In the genomic region with DNA sequence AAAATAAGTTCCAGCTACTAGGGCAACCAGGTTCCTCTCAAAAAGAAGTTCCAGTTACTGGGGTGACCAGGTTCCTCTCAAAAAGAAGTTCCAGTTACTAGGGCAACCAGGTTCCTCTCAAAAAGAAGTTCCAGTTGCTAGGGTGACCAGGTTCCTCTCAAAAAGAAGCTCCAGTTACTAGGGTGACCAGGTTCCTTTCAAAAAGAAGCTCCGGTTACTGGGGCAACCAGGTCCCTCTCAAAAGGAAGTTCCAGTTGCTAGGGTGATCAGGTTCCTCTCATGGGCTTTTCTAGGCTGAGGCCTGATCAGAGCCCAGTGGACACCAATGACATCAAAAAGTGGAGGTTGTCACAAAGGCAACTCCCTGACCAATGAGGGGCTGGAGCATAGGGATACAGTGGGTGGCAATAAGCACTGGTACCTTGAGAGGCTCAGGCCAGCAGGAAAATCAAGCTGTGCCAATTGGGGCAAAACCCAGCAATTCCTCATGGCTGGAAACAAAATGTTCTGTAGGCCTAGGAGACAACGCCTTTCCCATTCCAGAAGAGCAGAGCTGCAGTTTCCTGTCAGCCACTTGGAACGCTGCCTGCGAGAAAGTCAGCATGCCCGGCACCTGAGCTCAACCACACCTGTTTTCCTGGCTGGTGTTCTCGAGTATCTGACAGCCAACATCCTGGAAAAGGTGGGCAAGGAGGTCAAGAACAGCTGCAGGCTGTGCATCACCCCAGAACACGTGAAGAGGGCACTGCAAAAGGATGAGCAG, we compare ENCODE assay signal across 9 cellular contexts. TPM values are rescaled to one million over a fixed set of nuclear protein-coding genes. Genes with fewer than 3 reads are reported as not detected.
DNase-seq lines count a peak whose midpoint lies in the region; ATAC-seq and TF ChIP-seq lines count a peak whose summit lies in the region.
"Had no signal": no experiment of that assay in that cellular context is flagged by ENCODE, and none has a peak within 500 bp of the region (broad histone marks: within the 10 kb centered on the region; RNA-seq: fewer than 3 reads in every experiment).

No MANE protein-coding gene starts in this region.

- H3K4me1 ChIP-seq in vagina = no peaks in the 10 kb centered on the region

- no peak overlapping the region for H3K27ac Mint-ChIP-seq in activated T-helper 17 cell treated with anti-CD3 and anti-CD28 coated beads, Interleukin-2, amount 50 U/mL, for 72 hours
- no peak overlapping the region for H3K27ac Mint-ChIP-seq in stimulated activated naive B cell treated with anti-CD40 and anti-IgM and Interleukin-4, amounts not matched to agents 10 μg/mL and 1 μg/mL and 100 μg/mL, for 72 hours

- H3K36me3 Mint-ChIP-seq in activated T-helper 17 cell treated with anti-CD3 and anti-CD28 coated beads, Interleukin-2, amount 50 U/mL, for 72 hours (ENCODE audit: low read depth) = no peaks in the 10 kb centered on the region
- H3K36me3 Mint-ChIP-seq in stimulated activated naive B cell treated with anti-CD40 and anti-IgM and Interleukin-4, amounts not matched to agents 10 μg/mL and 1 μg/mL and 100 μg/mL, for 72 hours = no peaks in the 10 kb centered on the region

- no peak overlapping the region for H3K4me3 ChIP-seq in vagina

- TF ChIP-seq POLR2A in vagina (IDR thresholded peaks at IDR 0.05) = no peak

- no peaks in the 10 kb centered on the region for H3K36me3 ChIP-seq in vagina

- H3K27ac ChIP-seq in vagina = no peak overlapping the region

- H3K9me3 ChIP-seq in vagina = no peaks in the 10 kb centered on the region

- no peak overlapping the region for H3K4me3 Mint-ChIP-seq in activated T-helper 17 cell treated with anti-CD3 and anti-CD28 coated beads, Interleukin-2, amount 50 U/mL, for 72 hours
- H3K4me3 Mint-ChIP-seq in stimulated activated naive B cell treated with anti-CD40 and anti-IgM and Interleukin-4, amounts not matched to agents 10 μg/mL and 1 μg/mL and 100 μg/mL, for 72 hours = no peak overlapping the region
- H3K4me3 Mint-ChIP-seq: central memory CD8-positive, alpha-beta T cell had no signal

- H3K4me1 Mint-ChIP-seq in activated T-helper 17 cell treated with anti-CD3 and anti-CD28 coated beads, Interleukin-2, amount 50 U/mL, for 72 hours = peaks cover 8% of the 10 kb centered on the region
- H3K4me1 Mint-ChIP-seq in stimulated activated naive B cell treated with anti-CD40 and anti-IgM and Interleukin-4, amounts not matched to agents 10 μg/mL and 1 μg/mL and 100 μg/mL, for 72 hours = no peaks in the 10 kb centered on the region

- ATAC-seq in activated T-helper 17 cell treated with anti-CD3 and anti-CD28 coated beads, Interleukin-2, amount 50 U/mL, for 72 hours (replicated peaks) = peak; percentile 59
- ATAC-seq in stimulated activated naive B cell treated with anti-CD40 and anti-IgM and Interleukin-4, amounts not matched to agents 10 μg/mL and 1 μg/mL and 100 μg/mL, for 72 hours (replicated peaks) = peak; percentile 50 to 75
- ATAC-seq in left cardiac atrium = no peak

- no peaks in the 10 kb centered on the region for H3K27me3 ChIP-seq in vagina

- TF ChIP-seq CTCF in vagina (IDR thresholded peaks at IDR 0.05) = no peak

- H3K27me3 Mint-ChIP-seq in activated T-helper 17 cell treated with anti-CD3 and anti-CD28 coated beads, Interleukin-2, amount 50 U/mL, for 72 hours = no peaks in the 10 kb centered on the region
- peaks cover 0 to 21% of the 10 kb centered on the region in 2 donors for H3K27me3 Mint-ChIP-seq in stimulated activated naive B cell treated with anti-CD40 and anti-IgM and Interleukin-4, amounts not matched to agents 10 μg/mL and 1 μg/mL and 100 μg/mL, for 72 hours

- DNase-seq in NOMO-1 treated with DMSO at 0.1 percent for 48 hours (lab: John Stamatoyannopoulos, UW; ENCODE audit: unreplicated experiment) (peak; percentile 64), NOMO-1 treated with dmso at 0.1 percent for 144 hours (lab: John Stamatoyannopoulos, UW; ENCODE audit: unreplicated experiment) (no peak), HT-29 (ENCODE audit: low spot score) (peak; percentile 51), vagina (ENCODE audit: extremely low spot score in 2 of 2) (no peak), left cardiac atrium (no peak)
- DNase-seq in stimulated activated naive B cell treated with anti-CD40 and anti-IgM and Interleukin-4, amounts not matched to agents 10 μg/mL and 1 μg/mL and 100 μg/mL, for 72 hours = peak; percentile 5
- DNase-seq in activated CD8-positive, alpha-beta memory T cell treated with anti-CD3 and anti-CD28 coated beads for 24 hours = no peak

- no peaks in the 10 kb centered on the region for H3K9me3 Mint-ChIP-seq in activated T-helper 17 cell treated with anti-CD3 and anti-CD28 coated beads, Interleukin-2, amount 50 U/mL, for 72 hours
- H3K9me3 Mint-ChIP-seq in stimulated activated naive B cell treated with anti-CD40 and anti-IgM and Interleukin-4, amounts not matched to agents 10 μg/mL and 1 μg/mL and 100 μg/mL, for 72 hours = no peaks in the 10 kb centered on the region
- H3K9me3 Mint-ChIP-seq: central memory CD8-positive, alpha-beta T cell had no signal

- intact Hi-C loops in vagina (cut with DNase I) (no loop called here), left cardiac atrium (cut with DNase I) (no loop called here)

RNA-seq across cellular contexts. Expression of a gene that starts 12.3 kb away (rescaled TPM):
- 1.7 and 1.8 TPM in 2 replicates for total RNA-seq in HT-29 (2014; rRNA removed; shearing (Covaris generic))
- total RNA-seq in activated T-helper 17 cell treated with anti-CD3 and anti-CD28 coated beads, Interleukin-2, amount 50 U/mL, for 72 hours = under 1 TPM; 0.06 to 0.26 TPM
- total RNA-seq in vagina = 1.2 TPM
- total RNA-seq in left cardiac atrium = under 1 TPM in 1 of 2 donors, not detected in 1; 0.39 TPM

Comparison
In these comparisons a context has a peak if more than half of its experiments do, and no peak if none do; other contexts are left out.
1. DNase-seq: peak in NOMO-1 treated with DMSO at 0.1 percent for 48 hours (single experiment), HT-29 (single experiment) and stimulated activated naive B cell treated with anti-CD40 and anti-IgM and Interleukin-4, amounts not matched to agents 10 μg/mL and 1 μg/mL and 100 μg/mL, for 72 hours (single experiment); none in NOMO-1 treated with dmso at 0.1 percent for 144 hours (single experiment), activated CD8-positive, alpha-beta memory T cell treated with anti-CD3 and anti-CD28 coated beads for 24 hours (single experiment), vagina (0 of 2) and left cardiac atrium (single experiment).
2. ATAC-seq: peak in activated T-helper 17 cell treated with anti-CD3 and anti-CD28 coated beads, Interleukin-2, amount 50 U/mL, for 72 hours (single experiment) and stimulated activated naive B cell treated with anti-CD40 and anti-IgM and Interleukin-4, amounts not matched to agents 10 μg/mL and 1 μg/mL and 100 μg/mL, for 72 hours (2 of 2); none in left cardiac atrium (0 of 2).